ENCODE assay signal across 15 cellular contexts in the genomic region with DNA sequence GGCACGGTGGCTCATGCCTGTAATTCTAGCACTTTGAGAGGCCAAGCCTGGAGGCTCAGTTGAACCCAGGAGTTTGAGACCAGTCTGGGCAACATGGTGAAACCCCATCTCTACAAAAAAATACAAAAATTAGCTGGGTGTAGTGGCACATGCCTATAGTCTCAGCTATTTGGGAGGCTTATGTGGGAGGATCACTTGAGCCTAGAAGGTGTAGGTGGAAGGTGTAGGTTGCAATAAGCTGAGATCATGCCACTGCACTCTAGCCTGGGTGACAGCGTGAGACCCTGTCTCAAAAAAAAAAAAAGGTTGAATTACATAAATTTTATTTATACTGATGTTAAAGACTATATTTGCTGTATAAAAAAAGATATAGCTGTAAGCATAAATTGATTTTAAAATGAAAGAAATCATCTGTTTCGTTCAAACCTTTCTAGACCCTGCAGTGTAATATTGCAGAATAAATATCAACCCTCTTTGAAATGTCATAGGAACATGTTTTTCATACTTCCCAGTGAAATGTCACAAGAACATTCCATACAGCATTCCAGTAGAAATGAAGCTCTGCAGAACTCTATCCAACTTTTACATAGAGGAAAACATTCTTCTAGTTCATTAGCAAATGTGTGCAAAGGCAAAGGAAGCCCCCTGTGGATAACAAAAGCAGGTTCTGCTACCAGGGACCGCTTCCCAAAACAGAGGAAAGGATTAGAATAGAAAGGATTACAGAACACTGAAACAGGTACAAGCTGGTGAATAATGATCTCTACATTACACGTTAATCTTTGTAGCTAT.
DNase-seq lines count a peak whose midpoint lies in the region; ATAC-seq, FAIRE-seq and TF ChIP-seq lines count a peak whose summit lies in the region.
"Had no signal": no experiment of that assay in that cellular context is flagged by ENCODE, and none has a peak within 500 bp of the region (broad histone marks: within the 10 kb centered on the region; RNA-seq: fewer than 3 reads in every experiment).

No MANE protein-coding gene starts in this region.

- no peak overlapping the region for H4K8ac ChIP-seq in H1 (ENCODE audit: extremely low read depth, insufficient read depth, low read length)

- no peaks in the 10 kb centered on the region for H3K4me1 ChIP-seq in A673 (ENCODE audit: insufficient read depth, low read length, poor library complexity, severe bottlenecking)
- H3K4me1 ChIP-seq in H1 (replicated peaks in 1 of 4; ENCODE audit: control insufficient read depth in 3 of 4, insufficient read depth in 4 of 4, low read length in 3 of 4), result no peaks in the 10 kb centered on the region; a peak in 1 of 7 replicates

- H3K27me3 Mint-ChIP-seq in nephron (ENCODE audit: low read depth), result peaks cover 17% of the 10 kb centered on the region
- H3K27me3 Mint-ChIP-seq: IgD-negative memory B cell, T-helper 17 cell had no signal

- H3K4ac ChIP-seq in H1 (replicated peaks; ENCODE audit: insufficient read length, low read depth, low read length), result no peak overlapping the region

- no peaks in the 10 kb centered on the region for H3K9me3 ChIP-seq in A673 (ENCODE audit: low read depth, low read length, poor library complexity, severe bottlenecking)
- no peaks in the 10 kb centered on the region for H3K9me3 ChIP-seq in H1 (ENCODE audit: insufficient read depth in 2 of 2, low read depth in 1 of 2, low read length in 1 of 2)
- H3K9me3 ChIP-seq: ovary, testis had no signal

- H3K56ac ChIP-seq in H1 (replicated peaks; ENCODE audit: insufficient read length, low read depth, low read length), result no peak overlapping the region

- H4K20me1 ChIP-seq in H1 (replicated peaks in 1 of 2; ENCODE audit: control insufficient read depth in 1 of 2, insufficient read depth in 2 of 2, low read length in 2 of 2), result no peaks in the 10 kb centered on the region

- no peak overlapping the region for H4K91ac ChIP-seq in H1 (replicated peaks; ENCODE audit: insufficient read length, low read length)

- H3K4me3 ChIP-seq in A673 (ENCODE audit: low read depth, low read length, poor library complexity, severe bottlenecking), result no peak overlapping the region
- H3K4me3 ChIP-seq in H1 (ENCODE audit: extremely low read depth in 1 of 4, insufficient read depth in 2 of 4, low read depth in 3 of 4, low read length in 4 of 4), result peak overlapping the region in 1 of 4 experiments; percentile 16; a peak in 1 of 8 replicates
- H3K4me3 ChIP-seq: ovary, testis had no signal

- CTCF ChIA-PET in A673 (lab: Charles Lee), result interaction anchor here (0.6 kb wide), 1 partner anchor 68 kb away, joined by 11 read pairs; no protein-coding TSS in a partner anchor
- CTCF ChIA-PET in H1 (lab: Charles Lee; ENCODE audit: partially characterized antibody), result interaction anchor here (0.6 to 1.7 kb wide), 4 partner anchors 9 to 251 kb away, joined by 3 to 4 read pairs (median 4); no protein-coding TSS in a partner anchor

- intact Hi-C loops in A673 (cut with micrococcal nuclease; ENCODE audit: unreplicated experiment), result no loop called here

- H4K5ac ChIP-seq in H1 (ENCODE audit: insufficient read length, low read depth, low read length), result no peak overlapping the region

- POLR2A ChIA-PET in A673 (lab: Charles Lee; ENCODE audit: low non-redundant PET), result interaction anchor here (0.7 kb wide), 1 partner anchor 1321 kb away, joined by 3 read pairs; no protein-coding TSS in a partner anchor
- POLR2A ChIA-PET in H1 (lab: Charles Lee; ENCODE audit: partially characterized antibody), result no interaction called here

- peaks cover 23% of the 10 kb centered on the region for H3K4me1 Mint-ChIP-seq in nephron

- TF ChIP-seq CTCF in A673 (conservative IDR thresholded peaks at IDR 0.05; ENCODE audit: low read depth, low read length) (no peak), H1 (IDR thresholded peaks at IDR 0.05; ENCODE audit: control extremely low read depth in 1 of 3, insufficient read depth in 1 of 3, low read depth in 1 of 3, low read length in 3 of 3) (no peak), nephron (IDR thresholded peaks at IDR 0.05; ENCODE audit: unreplicated experiment in 3 of 3) (no peak)

- H3K23ac ChIP-seq in H1 (ENCODE audit: insufficient read length), result no peak overlapping the region

- no peaks in the 10 kb centered on the region for H3K23me2 ChIP-seq in H1 (ENCODE audit: low read depth, low read length)

- no peak overlapping the region for H2AFZ ChIP-seq in H1 (ENCODE audit: low read length)

- ATAC-seq in GM21619 (IDR thresholded peaks at IDR 0.05; ENCODE audit: unreplicated experiment), result no peak
- ATAC-seq in GM21360 (IDR thresholded peaks at IDR 0.05; ENCODE audit: unreplicated experiment), result no peak
- no peak for ATAC-seq in HG02852 (IDR thresholded peaks at IDR 0.05; ENCODE audit: unreplicated experiment)
- ATAC-seq: T-helper 17 cell had no signal

- H3K27me3 ChIP-seq in A673 (replicated peaks; ENCODE audit: insufficient read depth, low read depth, low read length, poor library complexity), result no peaks in the 10 kb centered on the region
- H3K27me3 ChIP-seq in H1 (replicated peaks in 1 of 4; ENCODE audit: control insufficient read depth in 3 of 4, extremely low read depth in 1 of 4, insufficient read depth in 3 of 4, low read length in 3 of 4), result no peaks in the 10 kb centered on the region; a peak in 1 of 7 replicates
- H3K27me3 ChIP-seq: ovary, testis had no signal

- peak overlapping the region in 2 of 3 experiments; percentile 11 to 34 for H3K27ac Mint-ChIP-seq in nephron
- H3K27ac Mint-ChIP-seq: activated T-helper 1 cell treated with anti-CD3 and anti-CD28 coated beads, Interleukin-12 subunit alpha, Interleukin-12 subunit beta, Interleukin-2, Interleukin-4 antibody, amounts not matched to agents 30 ng/mL and 10 ng/mL and 1 ng/mL, durations not matched to agents 14 hours and 24 hours and 36 hours; T-helper 17 cell had no signal

- H3K4me2 ChIP-seq in H1 (ENCODE audit: insufficient read depth in 1 of 2, low read depth in 2 of 2, low read length in 2 of 2), result peak overlapping the region; percentile 20 to 28; a peak in 3 of 4 replicates

- FAIRE-seq in H1 (lab: Jason Lieb, UNC), result peak; percentile 70

- H3K27ac ChIP-seq in A673 (ENCODE audit: low read depth, low read length, poor library complexity, severe bottlenecking) (no peak overlapping the region), H1 (ENCODE audit: low read depth, low read length) (no peak overlapping the region)
- H3K27ac ChIP-seq: ovary had no signal

- H3K36me3 Mint-ChIP-seq in nephron (ENCODE audit: low read depth), result peaks cover 17% of the 10 kb centered on the region

- H2AK5ac ChIP-seq in H1 (ENCODE audit: low read depth, low read length), result no peak overlapping the region; the same call in 1 of the 2 replicates

- peak overlapping the region in 1 of 3 experiments; percentile 5 for H3K4me3 Mint-ChIP-seq in nephron
- H3K4me3 Mint-ChIP-seq: activated T-helper 1 cell treated with anti-CD3 and anti-CD28 coated beads, Interleukin-12 subunit alpha, Interleukin-12 subunit beta, Interleukin-2, Interleukin-4 antibody, amounts not matched to agents 30 ng/mL and 10 ng/mL and 1 ng/mL, durations not matched to agents 14 hours and 24 hours and 36 hours; IgD-negative memory B cell; T-helper 17 cell had no signal

- no peak overlapping the region for H2BK12ac ChIP-seq in H1 (ENCODE audit: low read depth, low read length)

- DNase-seq in A673 (ENCODE audit: low spot score) (peak; percentile 6), NCI-H82 (lab: John Stamatoyannopoulos, UW) (peak; percentile 88), H1 (ENCODE audit: low read depth in 1 of 2, low spot score in 2 of 2) (no peak), DMS153 (lab: John Stamatoyannopoulos, UW) (no peak)
- DNase-seq: activated CD4-positive, alpha-beta T cell treated with anti-CD3 and anti-CD28 coated beads, Interleukin-2, amount 50 U/mL, for 1 hour; NCI-H526; ovary; T-helper 17 cell; testis had no signal

- H3K36me3 ChIP-seq in A673 (ENCODE audit: insufficient read depth, low read length, poor library complexity, severe bottlenecking) (no peaks in the 10 kb centered on the region), H1 (ENCODE audit: control insufficient read depth in 2 of 4, insufficient read depth in 4 of 4, low read length in 3 of 4) (no peaks in the 10 kb centered on the region)
- H3K36me3 ChIP-seq: ovary had no signal

- WGBS in H1 (ENCODE audit: extremely low coverage in 1 of 2, insufficient coverage in 1 of 2, insufficient read length in 1 of 2, insufficient replicate concordance in 2 of 2, low coverage in 1 of 2, low lambda C conversion rate in 2 of 2, missing lambda C conversion rate in 1 of 2), 2 experiments, result 43% methylated on average over 5 of the region's 5 CpGs; no CpG with 5 or more reads in 1 of the 2 experiments

- H3K79me1 ChIP-seq in H1 (ENCODE audit: low read depth, low read length), result no peaks in the 10 kb centered on the region

- no peak overlapping the region for H3K9ac ChIP-seq in H1 (replicated peaks in 1 of 4; ENCODE audit: extremely low read depth in 1 of 4, low read depth in 3 of 4, low read length in 3 of 4)

- TF ChIP-seq RAD21 in H1 (IDR thresholded peaks at IDR 0.05 in 1 of 2, conservative IDR thresholded peaks at IDR 0.05 in 1 of 2; ENCODE audit: low read depth in 2 of 2, low read length in 2 of 2), result no peak

- H3K14ac ChIP-seq in H1 (ENCODE audit: insufficient read length), result no peak overlapping the region

- H2BK15ac ChIP-seq in H1 (ENCODE audit: low read length), result no peak overlapping the region

- peaks cover 14% of the 10 kb centered on the region for H3K9me3 Mint-ChIP-seq in nephron

- H3K18ac ChIP-seq in H1 (ENCODE audit: extremely low read depth, low read length), result no peak overlapping the region

- H3K79me2 ChIP-seq in H1 (ENCODE audit: control insufficient read depth in 1 of 2, insufficient read depth in 2 of 2, low read length in 2 of 2), result no peaks in the 10 kb centered on the region

- no peak for TF ChIP-seq EP300 in H1 (IDR thresholded peaks at IDR 0.05; ENCODE audit: borderline replicate concordance in 1 of 2, low read depth in 2 of 2, low read length in 2 of 2)

- BruUV-seq in A673 (replicated peaks; lab: Mats Ljungman, UMichigan), result no TSS peak

- no peak overlapping the region for H2BK5ac ChIP-seq in H1 (ENCODE audit: low read depth, low read length)

- H2BK20ac ChIP-seq in H1 (ENCODE audit: low read length), result no peak overlapping the region

- TF ChIP-seq POLR2A in H1 (IDR thresholded peaks at IDR 0.05; ENCODE audit: control extremely low read depth in 1 of 2, low read depth in 2 of 2, low read length in 2 of 2), result no peak

- no peak overlapping the region for H2BK120ac ChIP-seq in H1 (replicated peaks; ENCODE audit: low read depth, low read length)

TF ChIP-seq in H1, 55 proteins besides CTCF, POLR2A, EP300 and RAD21 (continues in another document):
- TF ChIP-seq GTF2F1 (IDR thresholded peaks at IDR 0.05; ENCODE audit: borderline replicate concordance, low read depth, low read length) (no peak), TEAD4 (IDR thresholded peaks at IDR 0.05; ENCODE audit: low read depth, low read length) (peak; percentile 67; the same call in 1 of the 2 replicates), RXRA (IDR thresholded peaks at IDR 0.05; ENCODE audit: insufficient read depth, low read depth, low read length) (no peak), HDAC6 (IDR thresholded peaks at IDR 0.05; ENCODE audit: low read depth, low read length) (no peak)

Comparison
In these comparisons a context has a peak if more than half of its experiments do, and no peak if none do; other contexts are left out.
1. DNase-seq: peak in A673 (single experiment) and NCI-H82 (single experiment); none in H1 (0 of 2) and DMS153 (single experiment).